Comparison of ENCODE assay signal across 23 cellular contexts in genomic region chr6:117597755-117598154, GRCh38. TPM values are rescaled to one million over a fixed set of nuclear protein-coding genes. Genes with fewer than 3 reads are reported as not detected.
DNase-seq lines count a peak whose midpoint lies in the region; ATAC-seq and TF ChIP-seq lines count a peak whose summit lies in the region.
"Had no signal": no experiment of that assay in that cellular context is flagged by ENCODE, and none has a peak within 500 bp of the region (broad histone marks: within the 10 kb centered on the region; RNA-seq: fewer than 3 reads in every experiment).

No MANE protein-coding gene starts in this region.

- H3K4me3 Mint-ChIP-seq in endodermal cell = no peak overlapping the region
- H3K4me3 Mint-ChIP-seq in activated CD4-positive, alpha-beta memory T cell treated with anti-CD3 and anti-CD28 coated beads, Interleukin-2, amount 10 ng/mL, durations not matched to agents 7 days and 5 days = no peak overlapping the region
- H3K4me3 Mint-ChIP-seq: CD14-positive monocyte, GM23338, H9, HFFc6 had no signal

- H3K27ac Mint-ChIP-seq in endodermal cell = no peak overlapping the region
- no peak overlapping the region for H3K27ac Mint-ChIP-seq in activated CD4-positive, alpha-beta memory T cell treated with anti-CD3 and anti-CD28 coated beads, Interleukin-2, amount 10 ng/mL, durations not matched to agents 7 days and 5 days
- H3K27ac Mint-ChIP-seq: CD14-positive monocyte; CD4-positive, alpha-beta T cell; GM23338; H9; HFFc6 had no signal

- H4K20me1 ChIP-seq in Loucy (ENCODE audit: insufficient read depth, low read length, poor library complexity, severe bottlenecking) = peaks cover 53% of the 10 kb centered on the region

- DNase-seq in endodermal cell = no peak
- no peak for DNase-seq in activated CD4-positive, alpha-beta memory T cell treated with anti-CD3 and anti-CD28 coated beads, Interleukin-2, amount 10 ng/mL, durations not matched to agents 7 days and 5 days
- DNase-seq in NCI-H82 treated with DMSO at 0.1 percent for 48 hours (lab: John Stamatoyannopoulos, UW; ENCODE audit: unreplicated experiment) = no peak
- DNase-seq: 8988T; ACHN; AML-193; BE2C; CD4-positive, alpha-beta T cell; CD8-positive, alpha-beta memory T cell; DMS 273 treated with DMSO at 0.1 percent for 48 hours; DMS53; DMS79 treated with DMSO at 0.1 percent for 48 hours; GF-D8; H9; HFFc6 had no signal

- H3K27ac ChIP-seq in HEK293 (ENCODE audit: extremely low read depth, low read depth, low read length) = no peak overlapping the region
- no peak overlapping the region for H3K27ac ChIP-seq in endodermal cell (ENCODE audit: low read depth, low read length)
- H3K27ac ChIP-seq: A549; BLaER1 treated with 17β-estradiol and CSF1 and Interleukin-3, amounts not matched to agents 10 nM and 100 nM had no signal

- H3K4me3 ChIP-seq in HEK293 (ENCODE audit: low read depth, low read length) = no peak overlapping the region
- peak overlapping the region; percentile 95 for H3K4me3 ChIP-seq in Loucy (ENCODE audit: low read length, poor library complexity, severe bottlenecking)
- peak overlapping the region; percentile 13 for H3K4me3 ChIP-seq in endodermal cell (ENCODE audit: low read length)
- H3K4me3 ChIP-seq: A549, GM23338 had no signal

- peaks cover 48% of the 10 kb centered on the region for H3K36me3 Mint-ChIP-seq in endodermal cell (ENCODE audit: low read depth)
- H3K36me3 Mint-ChIP-seq in activated CD4-positive, alpha-beta memory T cell treated with anti-CD3 and anti-CD28 coated beads, Interleukin-2, amount 10 ng/mL, durations not matched to agents 7 days and 5 days (ENCODE audit: low read depth) = peaks cover 49% of the 10 kb centered on the region

- H2AFZ ChIP-seq in Loucy (ENCODE audit: low read length) = no peak overlapping the region
- H2AFZ ChIP-seq: GM23338 had no signal

- no peaks in the 10 kb centered on the region for H3K9me3 ChIP-seq in HEK293 (ENCODE audit: control insufficient read depth, insufficient read depth, low read depth, low read length)
- peaks cover 9% of the 10 kb centered on the region; the same call in 1 of the 2 replicates for H3K9me3 ChIP-seq in Loucy (ENCODE audit: insufficient read depth, low read depth, low read length)
- peaks cover 30% of the 10 kb centered on the region for H3K9me3 ChIP-seq in endodermal cell (ENCODE audit: control insufficient read depth, low read length)
- H3K9me3 ChIP-seq: BE2C had no signal

- H3K9ac ChIP-seq in Loucy (ENCODE audit: low read depth, low read length, poor library complexity, severe bottlenecking) (no peak overlapping the region), endodermal cell (ENCODE audit: extremely low read depth, low read length, poor library complexity, severe bottlenecking) (no peak overlapping the region)
- H3K9ac ChIP-seq: BLaER1 treated with 17β-estradiol and CSF1 and Interleukin-3, amounts not matched to agents 10 nM and 100 nM had no signal

- peaks cover 28% of the 10 kb centered on the region for H3K9me3 Mint-ChIP-seq in endodermal cell
- peaks cover 5% of the 10 kb centered on the region for H3K9me3 Mint-ChIP-seq in activated CD4-positive, alpha-beta memory T cell treated with anti-CD3 and anti-CD28 coated beads, Interleukin-2, amount 10 ng/mL, durations not matched to agents 7 days and 5 days
- H3K9me3 Mint-ChIP-seq: CD8-positive, alpha-beta memory T cell had no signal

- WGBS in endodermal cell (ENCODE audit: insufficient coverage in 1 of 2, insufficient read length in 1 of 2), 2 experiments = 100% methylated on average over 1 of the region's 2 CpGs; no CpG with 5 or more reads in 1 of the 2 experiments

- POLR2A ChIA-PET in HEK293 (lab: Yijun Ruan, JAX) = no interaction called here
- POLR2A ChIA-PET in activated CD4-positive, alpha-beta memory T cell treated with anti-CD3 and anti-CD28 coated beads, Interleukin-2, amount 10 ng/mL, durations not matched to agents 7 days and 5 days (lab: Charles Lee) = no interaction called here

- H3K27me3 ChIP-seq in Loucy (ENCODE audit: insufficient read depth, low read length, poor library complexity, severe bottlenecking) (no peaks in the 10 kb centered on the region), endodermal cell (ENCODE audit: control insufficient read depth, insufficient read depth, low read length, poor library complexity, severe bottlenecking) (no peaks in the 10 kb centered on the region)
- H3K27me3 ChIP-seq: BE2C; BLaER1 treated with 17β-estradiol and CSF1 and Interleukin-3, amounts not matched to agents 10 nM and 100 nM had no signal

- H3K79me2 ChIP-seq in Loucy (ENCODE audit: insufficient read depth, low read length) = peaks cover 80% of the 10 kb centered on the region

- no peak for ATAC-seq in HG03442 (IDR thresholded peaks at IDR 0.05; ENCODE audit: unreplicated experiment)
- ATAC-seq: A549, GM23338, HCT116 had no signal

- H3K4me2 ChIP-seq in Loucy (ENCODE audit: low read depth, low read length, poor library complexity, severe bottlenecking) = peak overlapping the region; percentile 91
- H3K4me2 ChIP-seq: GM23338 had no signal

- H3K36me3 ChIP-seq in HEK293 (ENCODE audit: control insufficient read depth in 2 of 2, insufficient read depth in 1 of 2, low read length in 2 of 2) = peaks cover 4 to 23% of the 10 kb centered on the region in 2 experiments; a peak in 2 of 3 replicates
- H3K36me3 ChIP-seq in Loucy (ENCODE audit: insufficient read depth, low read length) = peaks cover 9% of the 10 kb centered on the region
- H3K36me3 ChIP-seq in endodermal cell (ENCODE audit: control insufficient read depth, insufficient read depth, low read length) = peaks cover 36% of the 10 kb centered on the region

- H3F3A ChIP-seq in Loucy (ENCODE audit: low read depth) = no peaks in the 10 kb centered on the region

- TF ChIP-seq CTCF in HEK293 (tag by site-specific recombination; IDR thresholded peaks at IDR 0.05) (no peak), Loucy (conservative IDR thresholded peaks at IDR 0.05; ENCODE audit: low read length) (no peak), endodermal cell (conservative IDR thresholded peaks at IDR 0.05) (no peak)

- peaks cover 11% of the 10 kb centered on the region for H3K4me1 Mint-ChIP-seq in endodermal cell
- H3K4me1 Mint-ChIP-seq in activated CD4-positive, alpha-beta memory T cell treated with anti-CD3 and anti-CD28 coated beads, Interleukin-2, amount 10 ng/mL, durations not matched to agents 7 days and 5 days = peaks cover 32% of the 10 kb centered on the region

- CTCF ChIA-PET in HEK293 (lab: Yijun Ruan, JAX) = interaction anchor here (0.6 to 1.9 kb wide), 3 partner anchors 17 to 156 kb away, joined by 3 to 8 read pairs (median 3); no protein-coding TSS in a partner anchor
- CTCF ChIA-PET in activated CD4-positive, alpha-beta memory T cell treated with anti-CD3 and anti-CD28 coated beads, Interleukin-2, amount 10 ng/mL, durations not matched to agents 7 days and 5 days (lab: Charles Lee) = interaction anchor here (0.6 to 1.1 kb wide), 2 partner anchors 11 to 154 kb away, joined by 3 read pairs; no protein-coding TSS in a partner anchor

- no peaks in the 10 kb centered on the region for H3K9me2 ChIP-seq in Loucy (replicated peaks; ENCODE audit: low read depth, low read length)

- H3K4me1 ChIP-seq in HEK293 (ENCODE audit: control insufficient read depth, insufficient read depth, low read length) (peaks cover 8% of the 10 kb centered on the region; the same call in 1 of the 2 replicates), Loucy (ENCODE audit: insufficient read depth, low read length, poor library complexity, severe bottlenecking) (peaks cover 18% of the 10 kb centered on the region), endodermal cell (ENCODE audit: control insufficient read depth, insufficient read depth, low read length) (no peaks in the 10 kb centered on the region)
- H3K4me1 ChIP-seq: BE2C had no signal

- H3K27me3 Mint-ChIP-seq in endodermal cell (ENCODE audit: insufficient read depth) = no peaks in the 10 kb centered on the region
- H3K27me3 Mint-ChIP-seq in activated CD4-positive, alpha-beta memory T cell treated with anti-CD3 and anti-CD28 coated beads, Interleukin-2, amount 10 ng/mL, durations not matched to agents 7 days and 5 days = no peaks in the 10 kb centered on the region
- H3K27me3 Mint-ChIP-seq: CD4-positive, alpha-beta T cell; CD8-positive, alpha-beta memory T cell had no signal

TF ChIP-seq in HEK293, 187 proteins besides CTCF, POLR2A, EP300 and RAD21:
- TF ChIP-seq ZNF146 (tag by site-specific recombination; IDR thresholded peaks at IDR 0.05) (peak; percentile 74), ZNF175 (tag by site-specific recombination; IDR thresholded peaks at IDR 0.05) (no peak)

RNA-seq across cellular contexts. Expression of gene GOPC, which starts 4.6 kb away (rescaled TPM):
- total RNA-seq in endodermal cell = 10 to 100 TPM; 28.4 to 30.3 TPM
- polyA plus RNA-seq in endodermal cell (2013, experiment 1 of 2) = 23.3 TPM
- polyA plus RNA-seq in endodermal cell (2013, experiment 2 of 2) = 22.4 TPM
- total RNA-seq in activated CD4-positive, alpha-beta memory T cell treated with anti-CD3 and anti-CD28 coated beads, Interleukin-2, amount 10 ng/mL, durations not matched to agents 7 days and 5 days = 10 to 100 TPM; 22.9 to 23.9 TPM
